15 cellular contexts compared by ENCODE assay signal in the genomic region with DNA sequence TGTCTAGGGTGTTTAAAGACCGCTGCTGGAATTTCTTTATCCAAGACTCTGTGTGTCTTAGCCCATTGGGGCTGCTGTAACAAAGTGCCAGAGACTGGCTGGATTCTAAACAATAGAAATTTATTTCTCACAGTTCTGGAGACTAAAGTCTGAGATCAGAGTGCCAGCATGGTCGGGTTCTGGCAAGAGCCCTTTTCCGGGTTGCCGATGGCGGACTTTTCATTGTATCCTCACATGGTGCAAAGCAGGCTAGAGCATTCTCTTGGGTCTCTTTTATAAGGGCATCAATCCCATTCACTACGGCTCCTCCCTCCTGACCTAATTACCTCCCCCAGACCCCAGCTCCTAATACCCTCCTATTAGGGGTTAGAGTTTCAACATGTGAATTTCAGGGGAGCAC. TPM values are rescaled to one million over a fixed set of nuclear protein-coding genes. Genes with fewer than 3 reads are reported as not detected.
A peak's percentile ranks its signal among the peaks of the same experiment; 100 is the strongest.
DNase-seq lines count a peak whose midpoint lies in the region; ATAC-seq, FAIRE-seq and TF ChIP-seq lines count a peak whose summit lies in the region.
"Had no signal": no experiment of that assay in that cellular context is flagged by ENCODE, and none has a peak within 500 bp of the region (broad histone marks: within the 10 kb centered on the region; RNA-seq: fewer than 3 reads in every experiment).

No MANE protein-coding gene starts in this region.

- peak overlapping the region; percentile 71 for H3K4me3 Mint-ChIP-seq in T-helper 2 cell treated with Interferon-gamma antibody and Interleukin-4, amounts not matched to agents 5 μg/mL and 100 μg/mL, for 36 hours
- no peak overlapping the region for H3K4me3 Mint-ChIP-seq in glutamatergic neuron (ENCODE audit: unreplicated experiment)
- H3K4me3 Mint-ChIP-seq: brain, mesothelial cell of epicardium had no signal

- H3K36me3 ChIP-seq in Loucy (ENCODE audit: insufficient read depth, low read length) = no peaks in the 10 kb centered on the region
- H3K36me3 ChIP-seq in gastroesophageal sphincter = no peaks in the 10 kb centered on the region
- H3K36me3 ChIP-seq in small intestine (ENCODE audit: control insufficient read depth in 2 of 2, insufficient read depth in 2 of 2, low read length in 2 of 2) = no peaks in the 10 kb centered on the region

- H3K27ac Mint-ChIP-seq in T-helper 2 cell treated with Interferon-gamma antibody and Interleukin-4, amounts not matched to agents 5 μg/mL and 100 μg/mL, for 36 hours = peak overlapping the region; percentile 87
- H3K27ac Mint-ChIP-seq in glutamatergic neuron (ENCODE audit: unreplicated experiment) = no peak overlapping the region
- H3K27ac Mint-ChIP-seq: brain, mesothelial cell of epicardium had no signal

- no peaks in the 10 kb centered on the region for H3K27me3 ChIP-seq in Loucy (ENCODE audit: insufficient read depth, low read length, poor library complexity, severe bottlenecking)
- H3K27me3 ChIP-seq in gastroesophageal sphincter = no peaks in the 10 kb centered on the region
- no peaks in the 10 kb centered on the region for H3K27me3 ChIP-seq in small intestine (ENCODE audit: control insufficient read depth in 2 of 2, insufficient read depth in 2 of 2, low read length in 2 of 2)

- H3K4me2 ChIP-seq in Loucy (ENCODE audit: low read depth, low read length, poor library complexity, severe bottlenecking) = peak overlapping the region; percentile 51

- H2AFZ ChIP-seq in Loucy (ENCODE audit: low read length) = no peak overlapping the region

- TF ChIP-seq POLR2A in gastroesophageal sphincter (IDR thresholded peaks at IDR 0.05) = no peak

- H3K4me1 ChIP-seq in Loucy (ENCODE audit: insufficient read depth, low read length, poor library complexity, severe bottlenecking) = peaks cover 46% of the 10 kb centered on the region
- H3K4me1 ChIP-seq in gastroesophageal sphincter = peaks cover 0 to 30% (median 6%) of the 10 kb centered on the region in 3 donors
- peaks cover 0 to 14% of the 10 kb centered on the region in 2 donors for H3K4me1 ChIP-seq in small intestine (ENCODE audit: control insufficient read depth in 2 of 2, insufficient read depth in 1 of 2, low read depth in 1 of 2, low read length in 1 of 2)

- no peaks in the 10 kb centered on the region for H3K9me3 ChIP-seq in Loucy (ENCODE audit: insufficient read depth, low read depth, low read length)
- no peaks in the 10 kb centered on the region for H3K9me3 ChIP-seq in gastroesophageal sphincter
- H3K9me3 ChIP-seq in small intestine (ENCODE audit: control insufficient read depth, low read depth) = no peaks in the 10 kb centered on the region

- H3K9ac ChIP-seq in Loucy (ENCODE audit: low read depth, low read length, poor library complexity, severe bottlenecking) = no peak overlapping the region

- no peaks in the 10 kb centered on the region for H3K9me2 ChIP-seq in Loucy (replicated peaks; ENCODE audit: low read depth, low read length)

- H3K79me2 ChIP-seq in Loucy (ENCODE audit: insufficient read depth, low read length) = peaks cover 70% of the 10 kb centered on the region

- peaks cover 76% of the 10 kb centered on the region for H3K36me3 Mint-ChIP-seq in T-helper 2 cell treated with Interferon-gamma antibody and Interleukin-4, amounts not matched to agents 5 μg/mL and 100 μg/mL, for 36 hours (ENCODE audit: low read depth)
- no peaks in the 10 kb centered on the region for H3K36me3 Mint-ChIP-seq in glutamatergic neuron (ENCODE audit: unreplicated experiment)
- H3K36me3 Mint-ChIP-seq: brain, mesothelial cell of epicardium had no signal

- H3K4me3 ChIP-seq in Loucy (ENCODE audit: low read length, poor library complexity, severe bottlenecking) (no peak overlapping the region), gastroesophageal sphincter (no peak overlapping the region), small intestine (ENCODE audit: low read depth in 1 of 2, low read length in 2 of 2) (no peak overlapping the region)

- H3K27ac ChIP-seq in gastroesophageal sphincter (peak overlapping the region in 3 of 4 donors; percentile 53 to 79 (median 66)), small intestine (ENCODE audit: low read depth in 1 of 2, low read length in 1 of 2) (peak overlapping the region; percentile 25 to 76)

- no peak for TF ChIP-seq CTCF in Loucy (conservative IDR thresholded peaks at IDR 0.05; ENCODE audit: low read length)
- TF ChIP-seq CTCF in gastroesophageal sphincter (IDR thresholded peaks at IDR 0.05) = no peak
- no peak for TF ChIP-seq CTCF in D721Med (IDR thresholded peaks at IDR 0.05; ENCODE audit: insufficient read depth, missing control alignments)
- TF ChIP-seq CTCF in glutamatergic neuron (IDR thresholded peaks at IDR 0.05; ENCODE audit: partially characterized antibody, unreplicated experiment) = no peak

- DNase-seq in T-helper 2 cell treated with Interferon-gamma antibody and Interleukin-4, amounts not matched to agents 5 μg/mL and 100 μg/mL, for 36 hours (ENCODE audit: low spot score) = no peak
- DNase-seq in T-helper 2 cell (no peak), small intestine (no peak), D721Med (ENCODE audit: insufficient read length, low spot score) (no peak), GM03348 (ENCODE audit: low spot score) (no peak), glutamatergic neuron (no peak)
- DNase-seq: 8988T, hypothalamus, OCI-M1, trophoblast cell had no signal

- peaks cover 73% of the 10 kb centered on the region for H3K4me1 Mint-ChIP-seq in T-helper 2 cell treated with Interferon-gamma antibody and Interleukin-4, amounts not matched to agents 5 μg/mL and 100 μg/mL, for 36 hours (ENCODE audit: low read depth)
- no peaks in the 10 kb centered on the region for H3K4me1 Mint-ChIP-seq in glutamatergic neuron (ENCODE audit: low read depth, unreplicated experiment)
- H3K4me1 Mint-ChIP-seq: brain, mesothelial cell of epicardium had no signal

- no peaks in the 10 kb centered on the region for H4K20me1 ChIP-seq in Loucy (ENCODE audit: insufficient read depth, low read length, poor library complexity, severe bottlenecking)

- no peak for ATAC-seq in gastroesophageal sphincter

- 79% methylated on average over 6 of the region's 6 CpGs; no CpG with 5 or more reads in 1 of the 2 donors for WGBS in gastroesophageal sphincter (ENCODE audit: low coverage in 1 of 2), 2 donors
- 79 to 90% (median 88%) methylated on average over 6 of the region's 6 CpGs for WGBS in small intestine, 3 donors

- no peaks in the 10 kb centered on the region for H3K27me3 Mint-ChIP-seq in T-helper 2 cell treated with Interferon-gamma antibody and Interleukin-4, amounts not matched to agents 5 μg/mL and 100 μg/mL, for 36 hours (ENCODE audit: low read depth)
- H3K27me3 Mint-ChIP-seq in glutamatergic neuron (ENCODE audit: unreplicated experiment) = peaks cover 5% of the 10 kb centered on the region

- no peak for TF ChIP-seq EP300 in gastroesophageal sphincter (IDR thresholded peaks at IDR 0.05)

- FAIRE-seq in small intestine (lab: Jason Lieb, UNC) = no peak
- FAIRE-seq in D721Med (lab: Jason Lieb, UNC) = no peak
- FAIRE-seq: endometrium had no signal

- peaks cover 3% of the 10 kb centered on the region for H3F3A ChIP-seq in Loucy (ENCODE audit: low read depth)

- H3K9me3 Mint-ChIP-seq in T-helper 2 cell treated with Interferon-gamma antibody and Interleukin-4, amounts not matched to agents 5 μg/mL and 100 μg/mL, for 36 hours = no peaks in the 10 kb centered on the region
- H3K9me3 Mint-ChIP-seq in glutamatergic neuron (ENCODE audit: unreplicated experiment) = no peaks in the 10 kb centered on the region
- H3K9me3 Mint-ChIP-seq: mesothelial cell of epicardium had no signal

RNA-seq across cellular contexts. Expression of gene NLRC5, which starts 9.5 kb away (rescaled TPM):
- total RNA-seq in gastroesophageal sphincter (10 to 100 TPM; 11.1 to 39.7 (median 16.3) TPM), glutamatergic neuron (ENCODE audit: unreplicated experiment) (1.5 TPM)
- 10 to 100 TPM in 2 of 3 donors, 1 to 10 TPM in 1; 6.3 to 29.2 (median 25.4) TPM for polyA plus RNA-seq in small intestine

RNA-seq across cellular contexts. Expression of gene CETP, which starts 37.1 kb away (rescaled TPM):
- total RNA-seq in gastroesophageal sphincter = 1 to 10 TPM in 1 of 4 donors, not detected in 3; 1.6 TPM
- polyA plus RNA-seq in small intestine = 1 to 10 TPM in 1 of 3 donors, under 1 TPM in 1, not detected in 1; 0.34 to 1.6 TPM
- total RNA-seq in glutamatergic neuron (ENCODE audit: unreplicated experiment) = not detected
